17 cellular contexts compared by ENCODE assay signal in genomic region chr3:177154733-177155132, GRCh38.
"Had no signal": no experiment of that assay in that cellular context is flagged by ENCODE, and none has a peak within 500 bp of the region (broad histone marks: within the 10 kb centered on the region; RNA-seq: fewer than 3 reads in every experiment).

No MANE protein-coding gene starts in this region.

- H3K9me3 Mint-ChIP-seq: activated naive CD4-positive, alpha-beta T cell treated with anti-CD3 and anti-CD28 coated beads for 36 hours; activated T-helper 2 cell treated with anti-CD3 and anti-CD28 coated beads, Interferon-gamma antibody, Interleukin-2, Interleukin-4, amounts not matched to agents 10 μg/mL and 5 μg/mL and 100 μg/mL, durations not matched to agents 14 hours and 24 hours and 36 hours; immature natural killer cell had no signal

- ATAC-seq: stimulated activated naive B cell treated with anti-CD40 and anti-IgM and Interleukin-4, amounts not matched to agents 10 μg/mL and 1 μg/mL and 100 μg/mL, for 72 hours had no signal

- H3K4me3 Mint-ChIP-seq: activated naive CD4-positive, alpha-beta T cell treated with anti-CD3 and anti-CD28 coated beads for 36 hours; immature natural killer cell; stimulated activated naive B cell treated with anti-CD40 and anti-IgM and Interleukin-4, amounts not matched to agents 10 μg/mL and 1 μg/mL and 100 μg/mL, for 72 hours had no signal

- H3K27me3 Mint-ChIP-seq: stimulated activated naive B cell treated with anti-CD40 and anti-IgM and Interleukin-4, amounts not matched to agents 10 μg/mL and 1 μg/mL and 100 μg/mL, for 72 hours had no signal

- H3K27ac Mint-ChIP-seq: activated naive CD4-positive, alpha-beta T cell treated with anti-CD3 and anti-CD28 coated beads for 36 hours; activated T-helper 2 cell treated with anti-CD3 and anti-CD28 coated beads, Interferon-gamma antibody, Interleukin-2, Interleukin-4, amounts not matched to agents 10 μg/mL and 5 μg/mL and 100 μg/mL, durations not matched to agents 14 hours and 24 hours and 36 hours; stimulated activated naive B cell treated with anti-CD40 and anti-IgM and Interleukin-4, amounts not matched to agents 10 μg/mL and 1 μg/mL and 100 μg/mL, for 72 hours had no signal

- H3K4me3 ChIP-seq: colonic mucosa, transverse colon had no signal

- H3K27me3 ChIP-seq: colonic mucosa, neutrophil, transverse colon had no signal

- FAIRE-seq: endothelial cell of umbilical vein had no signal

- H3K36me3 ChIP-seq: colonic mucosa, neutrophil, transverse colon had no signal

- H3K9me3 ChIP-seq: colonic mucosa, neutrophil, transverse colon had no signal

- H3K36me3 Mint-ChIP-seq: immature natural killer cell had no signal

- H3K27ac ChIP-seq: colonic mucosa, neutrophil, transverse colon had no signal

- DNase-seq: activated CD4-positive, alpha-beta T cell treated with anti-CD3 and anti-CD28 coated beads for 1 hour; activated CD4-positive, alpha-beta T cell treated with anti-CD3 and anti-CD28 coated beads, Interleukin-2, amount 50 U/mL, for 4 hours; activated naive CD4-positive, alpha-beta T cell treated with anti-CD3 and anti-CD28 coated beads for 36 hours; activated T-cell treated with anti-CD3 and anti-CD28 coated beads for 4 hours; colonic mucosa; foreskin fibroblast; glutamatergic neuron; immature natural killer cell; stimulated activated CD4-positive, alpha-beta T cell treated with anti-CD3 and anti-CD28 coated beads, Interleukin-15, amount 100 ng/mL, for 24 hours; stimulated activated CD4-positive, alpha-beta T cell treated with anti-CD3 and anti-CD28 coated beads, Interleukin-4, amount 100 ng/mL, for 1 hour; stimulated activated naive B cell treated with anti-CD40 and anti-IgM and Interleukin-4, amounts not matched to agents 10 μg/mL and 1 μg/mL and 100 μg/mL, for 72 hours; T-helper 1 cell; T1000; transverse colon had no signal
